18 cellular contexts compared by ENCODE assay signal in the genomic region with DNA sequence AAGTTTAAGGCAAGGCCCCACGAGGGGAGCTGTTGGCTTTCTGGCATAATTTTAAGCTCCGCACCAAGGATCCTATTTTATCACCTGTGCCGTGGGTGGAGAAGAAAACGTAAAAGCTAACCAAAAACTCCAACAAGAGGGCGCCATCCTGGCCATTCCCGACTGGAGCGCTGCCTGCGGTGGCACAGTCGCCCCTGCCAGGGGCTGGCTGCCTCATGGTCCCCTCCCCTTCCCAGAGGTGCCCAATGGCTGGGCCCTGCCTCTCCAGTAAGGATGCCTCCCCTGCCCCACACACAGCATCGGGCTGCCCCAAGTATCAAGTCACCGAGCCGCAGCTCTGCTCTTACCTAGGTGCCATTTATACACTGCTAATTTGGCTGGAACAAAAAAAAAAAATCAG.
"Had no signal": no experiment of that assay in that cellular context is flagged by ENCODE, and none has a peak within 500 bp of the region (broad histone marks: within the 10 kb centered on the region; RNA-seq: fewer than 3 reads in every experiment).

No MANE protein-coding gene starts in this region.

- H3K27ac ChIP-seq: hepatocyte, left ventricle myocardium inferior, neural progenitor cell, ovary, right atrium auricular region, spleen, tibial nerve, uterus had no signal

- FAIRE-seq: small intestine had no signal

- H3K4me1 ChIP-seq: neural progenitor cell, uterus had no signal

- H3K9ac ChIP-seq: neural progenitor cell had no signal

- H3K27me3 ChIP-seq: hepatocyte, neural progenitor cell, ovary, right atrium auricular region, tibial nerve, uterus had no signal

- H3K4me2 ChIP-seq: hepatocyte, neural progenitor cell had no signal

- DNase-seq: islet precursor cell; left ventricle myocardium inferior; mesendoderm; naive B cell; ovary; small intestine; spleen; stimulated activated CD4-positive, alpha-beta T cell treated with anti-CD3 and anti-CD28 coated beads, Interleukin-4, amount 100 ng/mL, for 24 hours; stimulated activated naive CD4-positive, alpha-beta T cell; substantia nigra; uterus had no signal

- H3K9me3 ChIP-seq: left ventricle myocardium inferior, ovary, right atrium auricular region, spleen, tibial nerve, uterus had no signal

- H3K4me3 ChIP-seq: hepatocyte, left ventricle myocardium inferior, lung, neural progenitor cell, ovary, right atrium auricular region, spleen, tibial nerve, uterus had no signal

- ATAC-seq: sciatic nerve; stimulated activated effector memory CD8-positive, alpha-beta T cell treated with anti-CD3 and anti-CD28 coated beads, Interleukin-12 subunit alpha, Interleukin-12 subunit beta, amount 100 ng/mL, for 72 hours had no signal

- H3K36me3 ChIP-seq: ovary, uterus had no signal

- H2AFZ ChIP-seq: hepatocyte, neural progenitor cell had no signal
